8 cellular contexts compared by ENCODE assay signal in the genomic region with DNA sequence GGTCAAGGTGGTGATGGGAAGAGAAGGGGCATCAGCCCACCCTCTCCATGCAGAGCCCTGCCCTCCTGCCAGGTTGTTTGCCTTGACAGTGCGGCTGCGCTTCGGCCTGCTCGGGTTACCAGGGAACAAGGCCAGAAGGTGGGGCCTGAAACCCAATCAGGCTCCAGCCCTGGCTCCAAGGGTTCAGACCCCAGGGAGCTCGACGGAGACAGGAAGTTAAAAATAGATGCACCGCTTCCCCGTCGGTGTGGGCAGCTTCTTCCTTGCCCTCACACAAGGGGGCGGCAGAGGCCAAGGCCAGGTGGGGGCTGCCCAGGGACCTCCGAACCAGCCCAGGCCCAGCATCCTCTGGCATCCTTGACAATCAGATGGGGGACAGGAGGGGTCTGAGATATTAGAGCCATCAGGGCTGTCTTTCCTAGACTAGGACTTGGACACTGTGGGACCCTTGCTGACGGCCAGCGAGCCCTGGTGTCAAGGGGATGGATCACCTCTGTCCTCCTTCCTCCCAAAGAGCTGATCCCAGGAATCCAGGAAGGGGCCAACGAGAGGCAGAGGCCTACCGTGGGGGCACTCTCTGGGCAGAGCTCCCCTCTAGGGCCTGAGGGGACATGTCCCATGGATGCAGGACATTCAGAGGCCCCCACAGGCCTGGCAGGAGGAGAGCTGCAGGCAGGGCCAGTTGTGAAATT.
A peak's percentile ranks its signal among the peaks of the same experiment; 100 is the strongest.
DNase-seq lines count a peak whose midpoint lies in the region; ATAC-seq and TF ChIP-seq lines count a peak whose summit lies in the region.

No MANE protein-coding gene starts in this region.

- TF ChIP-seq CTCF in dorsolateral prefrontal cortex (IDR thresholded peaks at IDR 0.05 in 54 of 56, conservative IDR thresholded peaks at IDR 0.05 in 2 of 56; ENCODE audit: low read depth in 1 of 56, partially characterized antibody in 56 of 56) (peak in 34 of 56 donors; percentile 4 to 52 (median 27)), neural progenitor cell (IDR thresholded peaks at IDR 0.05) (peak; percentile 64)

- no peaks in the 10 kb centered on the region for H3F3A ChIP-seq in neural progenitor cell (ENCODE audit: low read depth)

- no peaks in the 10 kb centered on the region for H3K36me3 ChIP-seq in neural progenitor cell

- no peak overlapping the region for H3K4me3 Mint-ChIP-seq in neural progenitor cell

- H3K9me3 ChIP-seq in neural progenitor cell (ENCODE audit: low read depth) = no peaks in the 10 kb centered on the region

- peaks cover 3% of the 10 kb centered on the region for H3K9me3 Mint-ChIP-seq in neural progenitor cell

- H3K4me1 ChIP-seq in neural progenitor cell = peaks cover 14% of the 10 kb centered on the region

- peak; percentile 73 for DNase-seq in AG08395 (ENCODE audit: low spot score)
- peak; percentile 30 for DNase-seq in HCEC 1CT
- DNase-seq in OCI-M1 (lab: John Stamatoyannopoulos, UW) = peak; percentile 45
- DNase-seq in dorsolateral prefrontal cortex = no peak
- peak; percentile 65 for DNase-seq in neural progenitor cell (ENCODE audit: low spot score)

- H3K79me2 ChIP-seq in neural progenitor cell (ENCODE audit: low read depth) = no peaks in the 10 kb centered on the region

- H3K9ac ChIP-seq in neural progenitor cell = no peak overlapping the region

- intact Hi-C loops in dorsolateral prefrontal cortex (cut with DNase I) = no loop called here

- H3K36me3 Mint-ChIP-seq in neural progenitor cell = no peaks in the 10 kb centered on the region

- no peak overlapping the region for H3K4me2 ChIP-seq in neural progenitor cell

- H3K27ac ChIP-seq in dorsolateral prefrontal cortex (no peak overlapping the region), neural progenitor cell (no peak overlapping the region)

- H3K27me3 ChIP-seq in dorsolateral prefrontal cortex (peaks cover 0 to 4% (median 0%) of the 10 kb centered on the region in 45 donors), neural progenitor cell (no peaks in the 10 kb centered on the region)

- ATAC-seq in HG03175 (IDR thresholded peaks at IDR 0.05; ENCODE audit: unreplicated experiment) (no peak), HG03135 (IDR thresholded peaks at IDR 0.05; ENCODE audit: unreplicated experiment) (no peak), HG02970 (IDR thresholded peaks at IDR 0.05; ENCODE audit: low FRiP score, unreplicated experiment) (no peak)

- H4K20me1 ChIP-seq in neural progenitor cell (ENCODE audit: low read depth) = no peaks in the 10 kb centered on the region

- no peak overlapping the region for H3K4me3 ChIP-seq in dorsolateral prefrontal cortex
- no peak overlapping the region for H3K4me3 ChIP-seq in neural progenitor cell

- no peak overlapping the region for H2AFZ ChIP-seq in neural progenitor cell (replicated peaks)

- no peak overlapping the region for H3K27ac Mint-ChIP-seq in neural progenitor cell

- peaks cover 5% of the 10 kb centered on the region for H3K27me3 Mint-ChIP-seq in neural progenitor cell (ENCODE audit: insufficient read depth, low read depth)

- H3K4me1 Mint-ChIP-seq in neural progenitor cell = peaks cover 7% of the 10 kb centered on the region

Comparison
In these comparisons a context has a peak if more than half of its experiments do, and no peak if none do; other contexts are left out.
1. DNase-seq: peak in AG08395 (single experiment), HCEC 1CT (single experiment), OCI-M1 (single experiment) and neural progenitor cell (single experiment); none in dorsolateral prefrontal cortex (0 of 10).